ENCODE assay signal across 22 cellular contexts in genomic region chr9:122406264-122406890, GRCh38. TPM values are rescaled to one million over a fixed set of nuclear protein-coding genes. Genes with fewer than 3 reads are reported as not detected.
DNase-seq lines count a peak whose midpoint lies in the region; ATAC-seq and TF ChIP-seq lines count a peak whose summit lies in the region.
"Had no signal": no experiment of that assay in that cellular context is flagged by ENCODE, and none has a peak within 500 bp of the region (broad histone marks: within the 10 kb centered on the region; RNA-seq: fewer than 3 reads in every experiment).

No MANE protein-coding gene starts in this region.

- H3K4me2 ChIP-seq in IMR-90 (ENCODE audit: low read depth, low read length), result no peak overlapping the region
- H3K4me2 ChIP-seq in neural progenitor cell, result peak overlapping the region; percentile 68
- H3K4me2 ChIP-seq: BLaER1 treated with 17β-estradiol and CSF1 and Interleukin-3, amounts not matched to agents 10 nM and 100 nM had no signal

- peak overlapping the region; percentile 55; the same call in 1 of the 2 replicates for H3K18ac ChIP-seq in IMR-90 (ENCODE audit: low read depth, low read length)

- CTCF ChIA-PET in IMR-90 (lab: Yijun Ruan, JAX), result interaction anchor here (0.6 kb wide), 2 partner anchors 262 to 1084 kb away, joined by 4 to 5 read pairs; no protein-coding TSS in a partner anchor

- H3K4me3 ChIP-seq in IMR-90 (ENCODE audit: insufficient read depth, low read depth, low read length) (no peak overlapping the region), neural progenitor cell (peak overlapping the region; percentile 38), vagina (peak overlapping the region in 1 of 2 donors; percentile 4)
- H3K4me3 ChIP-seq: BLaER1 treated with 17β-estradiol and CSF1 and Interleukin-3, amounts not matched to agents 10 nM and 100 nM had no signal

- no peak overlapping the region for H3K14ac ChIP-seq in IMR-90 (replicated peaks; ENCODE audit: low read depth, low read length)

- H4K8ac ChIP-seq in IMR-90 (ENCODE audit: low read depth in 2 of 2, low read length in 2 of 2), result no peak overlapping the region

- peak overlapping the region; percentile 75; the same call in 1 of the 2 replicates for H2AK5ac ChIP-seq in IMR-90 (ENCODE audit: low read depth, low read length)

- no peak overlapping the region; the same call in 1 of the 2 replicates for H4K5ac ChIP-seq in IMR-90 (ENCODE audit: low read depth, low read length)

- BruUV-seq in IMR-90 (replicated peaks; lab: Mats Ljungman, UMichigan), result no TSS peak

- no peaks in the 10 kb centered on the region for H3K9me3 Mint-ChIP-seq in neural progenitor cell
- H3K9me3 Mint-ChIP-seq: dendritic cell treated with granulocyte-macrophage colony-stimulating factor and Interleukin-4, amounts not matched to agents 40 ng/mL and 50 ng/mL, for 4 days had no signal

- no peak overlapping the region for H2BK5ac ChIP-seq in IMR-90 (ENCODE audit: low read depth, low read length, poor library complexity, severe bottlenecking)

- no peak overlapping the region for H3K27ac ChIP-seq in IMR-90 (ENCODE audit: insufficient read depth, low read length)
- no peak overlapping the region for H3K27ac ChIP-seq in neural progenitor cell
- H3K27ac ChIP-seq in vagina, result no peak overlapping the region
- H3K27ac ChIP-seq: BLaER1 treated with 17β-estradiol and CSF1 and Interleukin-3, amounts not matched to agents 10 nM and 100 nM; HL-60; upper lobe of left lung had no signal

- H3K56ac ChIP-seq in IMR-90 (ENCODE audit: extremely low read depth, insufficient read depth, low read length), result no peak overlapping the region

- H3K4me3 Mint-ChIP-seq in neural progenitor cell, result peak overlapping the region; percentile 48

- no peak overlapping the region for H3K23ac ChIP-seq in IMR-90 (ENCODE audit: low read depth, low read length)

- H3K4me1 ChIP-seq in ES-I3 (ENCODE audit: insufficient read depth, low read length) (no peaks in the 10 kb centered on the region), IMR-90 (ENCODE audit: control insufficient read depth, insufficient read depth, low read length) (peaks cover 10% of the 10 kb centered on the region), neural progenitor cell (no peaks in the 10 kb centered on the region), vagina (no peaks in the 10 kb centered on the region)
- H3K4me1 ChIP-seq: upper lobe of left lung had no signal

- H3K9ac ChIP-seq in ES-I3 (ENCODE audit: low read depth, low read length) (peak overlapping the region; percentile 8; the same call in 1 of the 2 replicates), IMR-90 (ENCODE audit: low read depth, low read length) (no peak overlapping the region), neural progenitor cell (no peak overlapping the region)
- H3K9ac ChIP-seq: BLaER1 treated with 17β-estradiol and CSF1 and Interleukin-3, amounts not matched to agents 10 nM and 100 nM had no signal

- no peaks in the 10 kb centered on the region for H3K36me3 Mint-ChIP-seq in neural progenitor cell
- H3K36me3 Mint-ChIP-seq: brain had no signal

- peak overlapping the region; percentile 70; the same call in 1 of the 3 replicates for H2BK15ac ChIP-seq in IMR-90 (ENCODE audit: low read depth, low read length)

- intact Hi-C loops in IMR-90 (cut with micrococcal nuclease) (no loop called here), vagina (cut with DNase I) (no loop called here)

- H3K27me3 Mint-ChIP-seq in neural progenitor cell (ENCODE audit: insufficient read depth, low read depth), result peaks cover 13% of the 10 kb centered on the region

- ATAC-seq in IMR-90 (ENCODE audit: low read depth), result no peak
- no peak for ATAC-seq in GM18867 (IDR thresholded peaks at IDR 0.05; ENCODE audit: unreplicated experiment)
- ATAC-seq: left ventricle myocardium superior, right cardiac atrium had no signal

- no peaks in the 10 kb centered on the region for H3K79me1 ChIP-seq in IMR-90 (ENCODE audit: low read depth in 1 of 2, low read length in 2 of 2)

- TF ChIP-seq CTCF in IMR-90 (conservative IDR thresholded peaks at IDR 0.05; ENCODE audit: low read depth, low read length) (no peak), neural progenitor cell (IDR thresholded peaks at IDR 0.05) (no peak), vagina (IDR thresholded peaks at IDR 0.05) (no peak)

- no peak overlapping the region for H3K27ac Mint-ChIP-seq in neural progenitor cell
- H3K27ac Mint-ChIP-seq: brain; dendritic cell treated with granulocyte-macrophage colony-stimulating factor and Interleukin-4, amounts not matched to agents 40 ng/mL and 50 ng/mL, for 4 days had no signal

- TF ChIP-seq POLR2A in IMR-90 (IDR thresholded peaks at IDR 0.05; ENCODE audit: low read depth, low read length) (no peak), erythroblast (IDR thresholded peaks at IDR 0.05; ENCODE audit: low read length) (no peak), vagina (IDR thresholded peaks at IDR 0.05) (no peak)

- no peak for TF ChIP-seq RAD21 in IMR-90 (IDR thresholded peaks at IDR 0.05; ENCODE audit: low read length)

- no peaks in the 10 kb centered on the region; the same call in 1 of the 2 replicates for H3K9me3 ChIP-seq in ES-I3 (ENCODE audit: control insufficient read depth, insufficient read depth, low read length)
- H3K9me3 ChIP-seq in IMR-90 (ENCODE audit: control insufficient read depth, insufficient read depth, low read length), result no peaks in the 10 kb centered on the region
- H3K9me3 ChIP-seq in neural progenitor cell (ENCODE audit: low read depth), result no peaks in the 10 kb centered on the region
- H3K9me3 ChIP-seq in vagina, result no peaks in the 10 kb centered on the region
- H3K9me3 ChIP-seq: esophagus squamous epithelium, upper lobe of left lung had no signal

- in situ Hi-C loops in IMR-90 (cut with MboI; ENCODE audit: low sequenced_read_pairs), result loop anchor here (5.0 kb wide), 1 partner anchor 36 kb away; no protein-coding TSS in a partner anchor

- no peaks in the 10 kb centered on the region for H3K27me3 ChIP-seq in IMR-90 (ENCODE audit: control insufficient read depth, insufficient read depth, low read length)
- peaks cover 40% of the 10 kb centered on the region for H3K27me3 ChIP-seq in neural progenitor cell
- H3K27me3 ChIP-seq in vagina, result no peaks in the 10 kb centered on the region
- H3K27me3 ChIP-seq: BLaER1 treated with 17β-estradiol and CSF1 and Interleukin-3, amounts not matched to agents 10 nM and 100 nM; esophagus squamous epithelium; upper lobe of left lung had no signal

- no peak overlapping the region for H2AK9ac ChIP-seq in IMR-90 (replicated peaks; ENCODE audit: low read depth, low read length, poor library complexity)

- H3K4me1 Mint-ChIP-seq in neural progenitor cell, result no peaks in the 10 kb centered on the region
- H3K4me1 Mint-ChIP-seq: brain, neural crest cell had no signal

- no peaks in the 10 kb centered on the region for H3F3A ChIP-seq in neural progenitor cell (ENCODE audit: low read depth)

- dilution Hi-C loops in IMR-90 (cut with HindIII; ENCODE audit: low sequenced_read_pairs, unreplicated experiment), result no loop called here

- POLR2A ChIA-PET in IMR-90 (lab: Charles Lee; ENCODE audit: unreplicated experiment), result no interaction called here

- H3K4ac ChIP-seq in IMR-90 (ENCODE audit: low read depth, low read length), result peak overlapping the region; percentile 40; the same call in 1 of the 2 replicates

- peak overlapping the region; percentile 77 for H2BK120ac ChIP-seq in IMR-90 (ENCODE audit: low read depth, low read length)

- H2AFZ ChIP-seq in IMR-90 (replicated peaks; ENCODE audit: low read length, poor library complexity) (no peak overlapping the region), neural progenitor cell (replicated peaks) (peak overlapping the region; percentile 50)

- no peaks in the 10 kb centered on the region for H4K20me1 ChIP-seq in IMR-90 (ENCODE audit: insufficient read depth, low read length)
- no peaks in the 10 kb centered on the region for H4K20me1 ChIP-seq in neural progenitor cell (ENCODE audit: low read depth)
- H4K20me1 ChIP-seq: BLaER1 treated with 17β-estradiol and CSF1 and Interleukin-3, amounts not matched to agents 10 nM and 100 nM had no signal

- H2BK20ac ChIP-seq in IMR-90 (ENCODE audit: low read depth, low read length), result peak overlapping the region; percentile 67

- peaks cover 14% of the 10 kb centered on the region; the same call in 1 of the 2 replicates for H3K9me1 ChIP-seq in IMR-90 (ENCODE audit: insufficient read depth, low read length)

- no peak for DNase-seq in IMR-90
- peak; percentile 51 to 60 for DNase-seq in erythroblast (lab: John Stamatoyannopoulos, UW)
- DNase-seq in neural progenitor cell (ENCODE audit: low spot score), result peak; percentile 19
- DNase-seq in vagina (ENCODE audit: extremely low spot score in 2 of 2), result no peak
- DNase-seq in NCI-H748 (lab: John Stamatoyannopoulos, UW; ENCODE audit: unreplicated experiment), result no peak
- DNase-seq: activated naive CD4-positive, alpha-beta T cell; esophagus squamous epithelium; hypothalamus; Kasumi-1; left ventricle myocardium superior; NCI-H1417 treated with DMSO at 0.1 percent for 48 hours; NCI-H226; right cardiac atrium; stimulated activated CD4-positive, alpha-beta T cell treated with anti-CD3 and anti-CD28 coated beads, Interleukin-4, amount 100 ng/mL, for 24 hours had no signal

- peak overlapping the region; percentile 77 for H4K91ac ChIP-seq in IMR-90 (ENCODE audit: insufficient read depth, low read depth, low read length)

- H3K36me3 ChIP-seq in ES-I3 (ENCODE audit: insufficient read depth, low read length), result no peaks in the 10 kb centered on the region
- no peaks in the 10 kb centered on the region for H3K36me3 ChIP-seq in IMR-90 (ENCODE audit: control insufficient read depth, insufficient read depth, low read length)
- H3K36me3 ChIP-seq in neural progenitor cell, result no peaks in the 10 kb centered on the region
- H3K36me3 ChIP-seq in vagina, result no peaks in the 10 kb centered on the region
- H3K36me3 ChIP-seq: BLaER1 treated with 17β-estradiol and CSF1 and Interleukin-3, amounts not matched to agents 10 nM and 100 nM; esophagus squamous epithelium; upper lobe of left lung had no signal

- WGBS in IMR-90 (ENCODE audit: extremely low coverage in 2 of 2, insufficient read length in 1 of 2), 2 experiments, result 77% methylated on average over 6 of the region's 46 CpGs; no CpG with 5 or more reads in 1 of the 2 experiments

- H3K79me2 ChIP-seq in neural progenitor cell (ENCODE audit: low read depth), result no peaks in the 10 kb centered on the region

TF ChIP-seq in IMR-90, 13 proteins besides CTCF, POLR2A, EP300 and RAD21 (continues in another document):
- TF ChIP-seq NFE2L2 (IDR thresholded peaks at IDR 0.05; ENCODE audit: low read depth, low read length), result no peak

RNA-seq across cellular contexts. Expression of gene PTGS1, which starts 35.6 kb away (rescaled TPM):
- total RNA-seq in IMR-90 (2012; rRNA removed), result 21.1 and 24.7 TPM in 2 replicates
- polyA plus RNA-seq in IMR-90 (2012; rRNA removed), result 33.9 and 38.3 TPM in 2 replicates
- 32.1 and 51.8 TPM in 2 replicates for polyA plus RNA-seq in IMR-90 (2012; cell fraction: cytosol; rRNA removed)
- polyA plus RNA-seq in IMR-90 (2012; cell fraction: nucleus; rRNA removed; ENCODE audit: low replicate concordance), result 40.2 and 55.2 TPM in 2 replicates
- 1.8 and 2.2 TPM in 2 replicates for total RNA-seq in neural progenitor cell (ENCODE audit: low replicate concordance)
- total RNA-seq in vagina, result 12.0 TPM

Comparison
In these comparisons a context has a peak if more than half of its experiments do, and no peak if none do; other contexts are left out.
1. DNase-seq: peak in erythroblast (2 of 2) and neural progenitor cell (single experiment); none in IMR-90 (single experiment), vagina (0 of 2) and NCI-H748 (single experiment).